ENCODE assay signal across 16 cellular contexts in genomic region chr7:124992881-124993562, GRCh38.
DNase-seq lines count a peak whose midpoint lies in the region; ATAC-seq, FAIRE-seq and TF ChIP-seq lines count a peak whose summit lies in the region.
"Had no signal": no experiment of that assay in that cellular context is flagged by ENCODE, and none has a peak within 500 bp of the region (broad histone marks: within the 10 kb centered on the region; RNA-seq: fewer than 3 reads in every experiment).

No MANE protein-coding gene starts in this region.

- peak overlapping the region; percentile 26; the same call in 1 of the 2 replicates for H3K4me2 ChIP-seq in K562 (ENCODE audit: insufficient read depth, low read length)
- H3K4me2 ChIP-seq in mesenchymal stem cell (ENCODE audit: low read length, poor library complexity, severe bottlenecking), result no peak overlapping the region

- ATAC-seq in K562, result peak; percentile 94
- no peak for ATAC-seq in HG03432 (IDR thresholded peaks at IDR 0.05; ENCODE audit: unreplicated experiment)
- ATAC-seq: activated naive CD8-positive, alpha-beta T cell treated with anti-CD3 and anti-CD28 coated beads, Interleukin-2, amount 50 U/mL, for 24 hours had no signal

- no peak overlapping the region for H3K4me3 ChIP-seq in K562
- peak overlapping the region in 1 of 2 experiments; percentile 30 for H3K4me3 ChIP-seq in mesenchymal stem cell (ENCODE audit: insufficient read depth in 1 of 2, low read depth in 1 of 2, low read length in 2 of 2)
- H3K4me3 ChIP-seq: esophagus muscularis mucosa, lung, prostate gland had no signal

- DNase-seq in AG08396 (ENCODE audit: low spot score) (peak; percentile 65), HTR-8/SVneo (ENCODE audit: insufficient read length, low spot score) (peak; percentile 25), K562 (ENCODE audit: extremely low read depth in 1 of 4, low spot score in 3 of 4) (peak; percentile 19 to 78 (median 42)), mesenchymal stem cell (peak; percentile 90), COLO668 (lab: John Stamatoyannopoulos, UW; ENCODE audit: unreplicated experiment) (no peak), OCI-M2 (lab: John Stamatoyannopoulos, UW; ENCODE audit: unreplicated experiment) (no peak)
- DNase-seq in activated CD4-positive, alpha-beta T cell treated with anti-CD3 and anti-CD28 coated beads for 4 hours, result no peak
- DNase-seq: activated CD8-positive, alpha-beta memory T cell treated with anti-CD3 and anti-CD28 coated beads for 24 hours; activated naive CD8-positive, alpha-beta T cell treated with anti-CD3 and anti-CD28 coated beads, Interleukin-2, amount 50 U/mL, for 24 hours; CD4-positive, CD25-positive, alpha-beta regulatory T cell; NCI-H510A treated with DMSO at 0.1 percent for 48 hours had no signal

- no peaks in the 10 kb centered on the region for H3K79me1 ChIP-seq in mesenchymal stem cell (replicated peaks; ENCODE audit: low read length, poor library complexity, severe bottlenecking)

- H3K27me3 ChIP-seq in K562 (ENCODE audit: control insufficient read depth in 2 of 2, insufficient read depth in 2 of 2, low read length in 2 of 2) (no peaks in the 10 kb centered on the region), mesenchymal stem cell (ENCODE audit: control insufficient read depth in 1 of 2, insufficient read depth in 1 of 2, low read length in 2 of 2) (no peaks in the 10 kb centered on the region)
- H3K27me3 ChIP-seq: esophagus muscularis mucosa had no signal

- 2% methylated on average over 4 of the region's 4 CpGs for WGBS in K562 (ENCODE audit: insufficient coverage, low coverage, missing lambda C conversion rate)
- 27% methylated on average over 3 of the region's 4 CpGs for WGBS in mesenchymal stem cell

- no peak overlapping the region for H2BK12ac ChIP-seq in mesenchymal stem cell (ENCODE audit: low read length in 2 of 2)

- TF ChIP-seq RAD21 in K562 (CRISPR knock-in tag; conservative IDR thresholded peaks at IDR 0.05 in 1 of 2, IDR thresholded peaks at IDR 0.05 in 1 of 2), result no peak

- H2BK5ac ChIP-seq in mesenchymal stem cell (ENCODE audit: low read depth, low read length, poor library complexity, severe bottlenecking), result no peak overlapping the region

- H3K18ac ChIP-seq in mesenchymal stem cell (ENCODE audit: low read depth in 1 of 2, low read length in 2 of 2), result peak overlapping the region in 1 of 2 experiments; percentile 62

- CTCF ChIA-PET in K562 (lab: Yijun Ruan, JAX; ENCODE audit: low intra/inter-chr PET ratio), result no interaction called here

- H3K79me2 ChIP-seq in K562 (ENCODE audit: control insufficient read depth, insufficient read depth, low read length), result no peaks in the 10 kb centered on the region

- no peak overlapping the region for H4K8ac ChIP-seq in mesenchymal stem cell (ENCODE audit: low read length)

- no peak for TF ChIP-seq CTCF in K562 (IDR thresholded peaks at IDR 0.05 in 2 of 3, conservative IDR thresholded peaks at IDR 0.05 in 1 of 3; ENCODE audit: insufficient read depth in 2 of 3, low read depth in 1 of 3, low read length in 3 of 3)

- H3K14ac ChIP-seq in mesenchymal stem cell (ENCODE audit: low read length in 2 of 2), result no peak overlapping the region

- POLR2A ChIA-PET in K562 (lab: Yijun Ruan, JAX), result no interaction called here

- in situ Hi-C loops in K562 (cut with MboI), result no loop called here

- H4K91ac ChIP-seq in mesenchymal stem cell (ENCODE audit: low read length), result no peak overlapping the region

- no peak overlapping the region for H3K23ac ChIP-seq in mesenchymal stem cell (ENCODE audit: low read length in 2 of 2)

- TF ChIP-seq EP300 in K562 (IDR thresholded peaks at IDR 0.05; ENCODE audit: low read length), result peak; percentile 68

- H2BK15ac ChIP-seq in mesenchymal stem cell (ENCODE audit: low read depth, poor library complexity, severe bottlenecking), result no peak overlapping the region

- FAIRE-seq in HTR-8/SVneo (lab: Jason Lieb, UNC) (no peak), K562 (lab: Jason Lieb, UNC) (peak; percentile 81)
- FAIRE-seq: GM12892 had no signal

- H3K4me1 ChIP-seq in K562 (replicated peaks in 1 of 2; ENCODE audit: control insufficient read depth in 2 of 2, insufficient read depth in 2 of 2, low read length in 2 of 2) (peaks cover 0 to 4% of the 10 kb centered on the region in 2 experiments; a peak in 3 of 5 replicates), mesenchymal stem cell (ENCODE audit: control insufficient read depth, insufficient read depth, low read depth, low read length) (no peaks in the 10 kb centered on the region)
- H3K4me1 ChIP-seq: prostate gland had no signal

- H3K4ac ChIP-seq in mesenchymal stem cell (ENCODE audit: low read depth in 1 of 2, low read length in 2 of 2), result no peak overlapping the region

- H2AK5ac ChIP-seq in mesenchymal stem cell (ENCODE audit: low read length, severe bottlenecking), result no peak overlapping the region

- no peak for TF ChIP-seq POLR2A in K562 (conservative IDR thresholded peaks at IDR 0.05)

- H3K9me3 ChIP-seq in K562 (replicated peaks; ENCODE audit: control insufficient read depth, insufficient read depth, low read depth, low read length) (no peaks in the 10 kb centered on the region), mesenchymal stem cell (ENCODE audit: control insufficient read depth, low read length) (no peaks in the 10 kb centered on the region)
- H3K9me3 ChIP-seq: esophagus muscularis mucosa, prostate gland had no signal

- H2AFZ ChIP-seq in K562 (ENCODE audit: low read depth, low read length) (peak overlapping the region; percentile 51), mesenchymal stem cell (ENCODE audit: low read depth, low read length) (no peak overlapping the region)

- H2BK120ac ChIP-seq in mesenchymal stem cell (ENCODE audit: low read depth, low read length), result peak overlapping the region; percentile 61

- H3K9me1 ChIP-seq in K562 (ENCODE audit: control insufficient read depth, insufficient read depth, low read length), result no peaks in the 10 kb centered on the region

- H4K20me1 ChIP-seq in K562 (replicated peaks; ENCODE audit: control insufficient read depth, insufficient read depth, low read length), result no peaks in the 10 kb centered on the region

- TSS peak; percentile 82 for BruUV-seq in K562 (replicated peaks; lab: Mats Ljungman, UMichigan)

- H3K36me3 ChIP-seq in K562 (ENCODE audit: control insufficient read depth, insufficient read depth, low read length), result no peaks in the 10 kb centered on the region
- no peaks in the 10 kb centered on the region for H3K36me3 ChIP-seq in mesenchymal stem cell (ENCODE audit: control insufficient read depth in 1 of 2, insufficient read depth in 2 of 2, low read depth in 1 of 2, low read length in 2 of 2)
- H3K36me3 ChIP-seq: esophagus muscularis mucosa, prostate gland had no signal

- intact Hi-C loops in K562 (cut with micrococcal nuclease), result no loop called here

- H3K9ac ChIP-seq in K562 (ENCODE audit: insufficient read depth in 1 of 2, low read depth in 2 of 2, low read length in 2 of 2), result 0 out of 4 replicates have a peak overlapping the region, but pooled peaks of 1 of the 2 experiments have one; percentile 9
- H3K9ac ChIP-seq in mesenchymal stem cell (ENCODE audit: low read length), result peak overlapping the region; percentile 34

- H3K27ac ChIP-seq in K562 (ENCODE audit: extremely low read depth, low read depth, low read length) (peak overlapping the region; percentile 61; the same call in 2 of the 3 replicates), mesenchymal stem cell (ENCODE audit: low read length, poor library complexity, severe bottlenecking) (peak overlapping the region; percentile 10)
- H3K27ac ChIP-seq: esophagus muscularis mucosa, prostate gland had no signal

TF ChIP-seq in K562, 482 proteins besides CTCF, POLR2A, EP300 and RAD21 (continues in another document):
- TF ChIP-seq MAFK (IDR thresholded peaks at IDR 0.05; ENCODE audit: low read length) (peak; percentile 68; the same call in 1 of the 2 replicates), ZNF224 (CRISPR knock-in tag; IDR thresholded peaks at IDR 0.05) (no peak), RBM17 (IDR thresholded peaks at IDR 0.05; ENCODE audit: borderline replicate concordance, low read depth, low read length) (no peak), ZNF57 (CRISPR knock-in tag; IDR thresholded peaks at IDR 0.05) (no peak), TEAD2 (tag; IDR thresholded peaks at IDR 0.05) (peak; percentile 87), TRIM24 (IDR thresholded peaks at IDR 0.05) (peak in 1 of 2 experiments; percentile 49; a peak in 2 of 4 replicates), ELK1 (CRISPR knock-in tag; IDR thresholded peaks at IDR 0.05) (no peak), DACH1 (IDR thresholded peaks at IDR 0.05; ENCODE audit: partially characterized antibody) (no peak), RAD51 (IDR thresholded peaks at IDR 0.05; ENCODE audit: borderline replicate concordance, low read depth) (no peak), STAT6 (CRISPR knock-in tag; IDR thresholded peaks at IDR 0.05) (no peak)

Comparison
In these comparisons a context has a peak if more than half of its experiments do, and no peak if none do; other contexts are left out.
1. DNase-seq: peak in AG08396 (single experiment), HTR-8/SVneo (single experiment), K562 (4 of 4) and mesenchymal stem cell (single experiment); none in COLO668 (single experiment), activated CD4-positive, alpha-beta T cell treated with anti-CD3 and anti-CD28 coated beads for 4 hours (0 of 2) and OCI-M2 (single experiment).